8 cellular contexts compared by ENCODE assay signal in the genomic region with DNA sequence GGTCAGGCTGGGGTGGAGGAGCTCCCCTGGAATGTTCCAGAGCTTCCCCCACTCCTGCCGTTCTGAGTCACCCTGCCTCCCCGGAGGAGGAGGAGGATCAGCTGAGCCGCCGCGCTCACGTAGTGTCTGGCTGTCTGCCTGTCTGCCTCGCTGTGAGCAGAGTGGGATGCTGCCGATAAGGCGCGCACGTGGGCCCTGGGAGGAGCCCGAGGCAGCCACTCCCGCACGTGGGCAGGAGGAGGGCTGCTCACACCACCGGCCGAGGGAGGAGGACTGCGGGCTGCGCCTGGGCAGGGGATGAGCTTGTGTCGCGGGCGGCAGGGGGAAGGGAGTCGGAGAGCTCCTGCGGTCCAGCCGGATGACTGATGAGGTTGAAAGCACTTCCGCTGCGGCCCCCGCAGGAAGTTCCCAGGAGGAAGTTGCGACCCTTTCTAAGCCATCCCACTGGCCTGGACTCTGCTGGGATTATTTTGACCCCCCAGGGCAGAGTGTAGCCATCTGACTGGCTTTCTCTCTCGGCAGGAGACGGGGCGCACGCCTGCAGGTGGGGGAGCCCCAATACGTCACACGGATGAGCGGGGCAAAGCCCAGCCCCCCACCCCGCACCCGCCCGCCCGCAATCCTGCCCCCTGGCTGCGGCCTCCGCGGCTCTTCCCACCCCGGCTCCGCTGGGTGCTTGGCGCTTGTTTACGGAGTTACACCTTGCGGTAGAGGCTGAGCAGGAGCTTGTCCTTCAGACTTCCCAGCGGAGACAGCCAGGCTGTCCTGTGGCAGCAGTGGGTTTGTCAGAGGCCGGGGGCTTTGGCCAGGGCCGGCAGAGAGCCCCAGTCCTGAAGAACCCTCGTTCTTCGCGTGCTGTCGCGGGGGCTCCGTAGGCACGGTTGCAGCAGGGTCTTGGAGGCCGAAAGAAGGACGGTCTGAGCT. TPM values are rescaled to one million over a fixed set of nuclear protein-coding genes. Genes with fewer than 3 reads are reported as not detected.
DNase-seq lines count a peak whose midpoint lies in the region; ATAC-seq, FAIRE-seq and TF ChIP-seq lines count a peak whose summit lies in the region.

No MANE protein-coding gene starts in this region.

- peak overlapping the region; percentile 88 for H3K27ac ChIP-seq in keratinocyte (ENCODE audit: control insufficient read depth, insufficient read depth, low read length)

- peak overlapping the region; percentile 74 for H3K4me2 ChIP-seq in keratinocyte (ENCODE audit: control insufficient read depth, extremely low read depth, insufficient read depth, low read depth, low read length)

- peaks cover 45% of the 10 kb centered on the region for H3K4me1 ChIP-seq in keratinocyte (ENCODE audit: control insufficient read depth, extremely low read depth, insufficient read depth, low read length)

- DNase-seq in NCI-H2196 (lab: John Stamatoyannopoulos, UW; ENCODE audit: unreplicated experiment) (peak; percentile 87), cerebellum (ENCODE audit: low spot score) (peak; percentile 80), keratinocyte (ENCODE audit: low read depth, low spot score) (peak; percentile 81), NCI-H446 treated with DMSO at 0.1 percent for 48 hours (lab: John Stamatoyannopoulos, UW) (no peak)
- DNase-seq in activated CD4-positive, alpha-beta T cell treated with anti-CD3 and anti-CD28 coated beads for 24 hours (ENCODE audit: low read depth in 2 of 2): peak; percentile 54 to 72
- DNase-seq in stimulated activated CD4-positive, alpha-beta T cell treated with anti-CD3 and anti-CD28 coated beads, Interleukin-12 subunit alpha, Interleukin-12 subunit beta, amount 100 ng/mL, for 24 hours (ENCODE audit: low read depth in 2 of 2): peak; percentile 57 to 86

- H3K9ac ChIP-seq in keratinocyte (ENCODE audit: control insufficient read depth, extremely low read depth, insufficient read depth, low read length): peak overlapping the region; percentile 75

- H3K9me1 ChIP-seq in keratinocyte (ENCODE audit: control insufficient read depth, extremely low read depth, insufficient read depth, low read length): peaks cover 11% of the 10 kb centered on the region

- dilution Hi-C loops in keratinocyte (cut with MboI; ENCODE audit: extremely low pct_ligation_motif_present, low sequenced_read_pairs): no loop called here

- no peaks in the 10 kb centered on the region for H4K20me1 ChIP-seq in keratinocyte (ENCODE audit: control insufficient read depth, extremely low read depth, insufficient read depth, low read length)

- H3K79me2 ChIP-seq in keratinocyte (ENCODE audit: control insufficient read depth, insufficient read depth, low read length): peaks cover 77% of the 10 kb centered on the region

- H3K27me3 ChIP-seq in keratinocyte (ENCODE audit: control insufficient read depth, extremely low read depth, insufficient read depth, low read length): no peaks in the 10 kb centered on the region

- H3K4me3 ChIP-seq in keratinocyte (ENCODE audit: control insufficient read depth in 2 of 3, extremely low read depth in 1 of 3, insufficient read depth in 2 of 3, low read depth in 1 of 3, low read length in 3 of 3): peak overlapping the region; percentile 27 to 66 (median 49)

- peak; percentile 71 for FAIRE-seq in keratinocyte (lab: Jason Lieb, UNC)

- H2AFZ ChIP-seq in keratinocyte (ENCODE audit: control insufficient read depth, low read length): peak overlapping the region; percentile 33

- peaks cover 11 to 22% of the 10 kb centered on the region in 2 experiments for H3K36me3 ChIP-seq in keratinocyte (ENCODE audit: control insufficient read depth in 2 of 2, extremely low read depth in 1 of 2, insufficient read depth in 2 of 2, low read length in 2 of 2)

- peak; percentile 56 for ATAC-seq in GM18517 (IDR thresholded peaks at IDR 0.05; ENCODE audit: unreplicated experiment)
- ATAC-seq in HG02973 (IDR thresholded peaks at IDR 0.05; ENCODE audit: unreplicated experiment): peak; percentile 58

- no peak for TF ChIP-seq CTCF in keratinocyte (optimal IDR thresholded peaks at IDR 0.05 in 1 of 3, IDR thresholded peaks at IDR 0.05 in 1 of 3, conservative IDR thresholded peaks at IDR 0.05 in 1 of 3; ENCODE audit: extremely low read depth in 1 of 3, insufficient read depth in 2 of 3, low read length in 3 of 3)

- H3K9me3 ChIP-seq in keratinocyte (ENCODE audit: control insufficient read depth, low read depth, low read length): no peaks in the 10 kb centered on the region

RNA-seq across cellular contexts. Expression of a gene that starts 9.8 kb away (rescaled TPM):
- 24.2 TPM for total RNA-seq in cerebellum
- polyA plus RNA-seq in keratinocyte: 144 to 211 TPM (median 154 TPM) in 3 replicates
- polyA plus RNA-seq in keratinocyte (2011; ENCODE audit: low read depth): 104 TPM
- polyA plus RNA-seq in keratinocyte (2011; cell fraction: cytosol; rRNA removed): 101 and 129 TPM in 2 replicates
- polyA plus RNA-seq in keratinocyte (2011; cell fraction: nucleus; rRNA removed): 140 and 148 TPM in 2 replicates
- polyA plus RNA-seq in keratinocyte (2012; ENCODE audit: low replicate concordance): 111 and 154 TPM in 2 replicates
- 198 to 322 TPM (median 204 TPM) in 3 replicates for polyA minus RNA-seq in keratinocyte
- polyA minus RNA-seq in keratinocyte (2011; cell fraction: cytosol; rRNA and poly(A)+ RNA removed): 58.1 TPM
- 49.2 and 82.9 TPM in 2 replicates for polyA minus RNA-seq in keratinocyte (2011; cell fraction: nucleus; rRNA and poly(A)+ RNA removed)

RNA-seq across cellular contexts. Expression of a gene that starts 47.4 kb away (rescaled TPM):
- 4.4 TPM for total RNA-seq in cerebellum
- polyA plus RNA-seq in keratinocyte: 126 to 167 TPM (median 152 TPM) in 3 replicates
- 168 TPM for polyA plus RNA-seq in keratinocyte (2011; ENCODE audit: low read depth)
- polyA plus RNA-seq in keratinocyte (2011; cell fraction: cytosol; rRNA removed): 208 and 215 TPM in 2 replicates
- 66.9 and 73.9 TPM in 2 replicates for polyA plus RNA-seq in keratinocyte (2011; cell fraction: nucleus; rRNA removed)
- polyA plus RNA-seq in keratinocyte (2012; ENCODE audit: low replicate concordance): 168 and 493 TPM in 2 replicates
- polyA minus RNA-seq in keratinocyte: 34.1 to 136 TPM (median 81.0 TPM) in 3 replicates
- polyA minus RNA-seq in keratinocyte (2011; cell fraction: cytosol; rRNA and poly(A)+ RNA removed): 68.9 TPM
- 14.6 and 18.0 TPM in 2 replicates for polyA minus RNA-seq in keratinocyte (2011; cell fraction: nucleus; rRNA and poly(A)+ RNA removed)
